16 cellular contexts compared by ENCODE assay signal in the genomic region with DNA sequence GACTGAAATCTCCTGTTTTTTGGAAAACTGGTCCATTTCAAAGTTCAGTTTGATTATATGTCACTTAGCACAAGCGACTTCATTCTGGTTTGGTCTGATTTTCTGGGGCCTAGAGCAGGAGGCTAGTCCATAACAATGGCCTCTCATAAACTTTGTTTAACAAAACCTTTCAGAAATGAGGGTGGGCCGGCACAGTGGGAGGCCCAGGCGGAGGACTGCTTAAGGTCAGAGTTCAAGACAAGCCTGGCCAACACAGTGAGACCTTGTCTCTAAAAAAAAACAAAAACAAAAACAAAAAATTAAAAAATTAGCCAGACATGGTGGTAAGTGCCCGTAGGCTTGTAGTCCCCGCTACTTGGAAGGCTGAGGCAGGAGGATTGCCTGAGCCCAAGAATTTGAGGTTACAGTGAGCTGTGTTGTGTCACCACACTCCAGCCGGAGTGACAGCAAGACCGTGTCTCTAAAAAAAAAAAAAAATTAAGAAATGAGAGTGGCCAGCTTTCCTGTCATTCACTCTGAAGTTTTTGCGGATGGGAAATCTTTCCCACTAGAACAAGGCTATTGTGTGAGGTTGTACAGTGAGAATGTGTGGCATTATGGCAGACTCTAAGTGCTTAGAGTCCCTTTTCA. TPM values are rescaled to one million over a fixed set of nuclear protein-coding genes. Genes with fewer than 3 reads are reported as not detected.
A peak's percentile ranks its signal among the peaks of the same experiment; 100 is the strongest.
DNase-seq lines count a peak whose midpoint lies in the region; ATAC-seq, FAIRE-seq and TF ChIP-seq lines count a peak whose summit lies in the region.
"Had no signal": no experiment of that assay in that cellular context is flagged by ENCODE, and none has a peak within 500 bp of the region (broad histone marks: within the 10 kb centered on the region; RNA-seq: fewer than 3 reads in every experiment).

No MANE protein-coding gene starts in this region.

- in situ Hi-C loops in HAP-1 (cut with MboI; ENCODE audit: low sequenced_read_pairs), result no loop called here

- H3K4me1 Mint-ChIP-seq in CD14-positive monocyte (peaks cover 70% of the 10 kb centered on the region), T-helper 17 cell (peaks cover 35% of the 10 kb centered on the region)

- H3K36me3 Mint-ChIP-seq in CD14-positive monocyte, result no peaks in the 10 kb centered on the region
- peaks cover 5% of the 10 kb centered on the region for H3K36me3 Mint-ChIP-seq in T-helper 17 cell (ENCODE audit: low read depth)

- H3K4me3 ChIP-seq in HAP-1, result no peak overlapping the region
- H3K4me3 ChIP-seq: BLaER1 had no signal

- no peaks in the 10 kb centered on the region for H3K27me3 ChIP-seq in HAP-1 (ENCODE audit: low read depth)
- H3K27me3 ChIP-seq: BLaER1 had no signal

- H3K27me3 Mint-ChIP-seq in CD14-positive monocyte (ENCODE audit: low read depth in 3 of 3), result peaks cover 0 to 4% (median 0%) of the 10 kb centered on the region in 3 donors
- no peaks in the 10 kb centered on the region for H3K27me3 Mint-ChIP-seq in T-helper 17 cell

- H3K4me3 Mint-ChIP-seq in CD14-positive monocyte (peak overlapping the region; percentile 37 to 43), T-helper 17 cell (no peak overlapping the region)

- ATAC-seq in T-helper 17 cell (no peak), HG03378 (IDR thresholded peaks at IDR 0.05; ENCODE audit: unreplicated experiment) (no peak)
- ATAC-seq: left ventricle myocardium superior had no signal

- H3K27ac Mint-ChIP-seq in CD14-positive monocyte (peak overlapping the region; percentile 86 to 91 (median 88)), T-helper 17 cell (peak overlapping the region; percentile 98)

- intact Hi-C loops in CD14-positive monocyte (cut with micrococcal nuclease), result loop anchor here in 1 of 2 donors (2.0 kb wide), 1 partner anchor 135 kb away; no protein-coding TSS in a partner anchor

- H3K4me1 ChIP-seq in HAP-1, result peaks cover 13% of the 10 kb centered on the region

- no peak for DNase-seq in CD14-positive monocyte (ENCODE audit: low spot score)
- DNase-seq in HAP-1 (ENCODE audit: low spot score in 2 of 2), result peak; percentile 17 to 43
- DNase-seq in T-helper 17 cell, result no peak
- DNase-seq in iPS-NIHi11 (ENCODE audit: low spot score), result peak; percentile 18
- DNase-seq in DMS53 treated with DMSO at 0.1 percent for 48 hours (lab: John Stamatoyannopoulos, UW; ENCODE audit: unreplicated experiment), result no peak
- DNase-seq in GM19239 (ENCODE audit: insufficient read length, low spot score), result no peak
- no peak for DNase-seq in stimulated activated CD4-positive, alpha-beta T cell treated with anti-CD3 and anti-CD28 coated beads, Interleukin-15, amount 100 ng/mL, for 24 hours
- DNase-seq: glutamatergic neuron; left ventricle myocardium superior; NCI-H2029 treated with DMSO at 0.1 percent for 48 hours; OCI-M1; stimulated activated CD4-positive, alpha-beta T cell treated with anti-CD3 and anti-CD28 coated beads, Interleukin-2, amount 100 ng/mL, for 48 hours had no signal

- FAIRE-seq in GM19239 (lab: Jason Lieb, UNC), result no peak
- FAIRE-seq: endometrium had no signal

- H3K9me3 Mint-ChIP-seq in CD14-positive monocyte, result peaks cover 0 to 2% (median 0%) of the 10 kb centered on the region in 7 donors

- H3K36me3 ChIP-seq in HAP-1 (replicated peaks), result no peaks in the 10 kb centered on the region
- H3K36me3 ChIP-seq: BLaER1 had no signal

- no peak for TF ChIP-seq CTCF in CD14-positive monocyte (IDR thresholded peaks at IDR 0.05)

- H3K9me3 ChIP-seq in HAP-1 (no peaks in the 10 kb centered on the region), T-helper 17 cell (ENCODE audit: control insufficient read depth, low read length, poor library complexity, severe bottlenecking) (no peaks in the 10 kb centered on the region)
- H3K9me3 ChIP-seq: BLaER1 had no signal

RNA-seq across cellular contexts. Expression of a gene that starts 1.2 kb away (rescaled TPM):
- 100 to 1,000 TPM; 170 to 626 TPM for polyA plus RNA-seq in CD14-positive monocyte
- total RNA-seq in T-helper 17 cell, result 100 to 1,000 TPM; 146 to 182 TPM
- total RNA-seq: HT1080 had no signal

Comparison
In these comparisons a context has a peak if more than half of its experiments do, and no peak if none do; other contexts are left out.
1. DNase-seq: peak in HAP-1 (2 of 2) and iPS-NIHi11 (single experiment); none in CD14-positive monocyte (single experiment), T-helper 17 cell (0 of 3), DMS53 treated with DMSO at 0.1 percent for 48 hours (single experiment), GM19239 (single experiment) and stimulated activated CD4-positive, alpha-beta T cell treated with anti-CD3 and anti-CD28 coated beads, Interleukin-15, amount 100 ng/mL, for 24 hours (single experiment).